In genomic region chr5:142960309-142960696, GRCh38 we compare ENCODE assay signal across 14 cellular contexts.
A peak's percentile ranks its signal among the peaks of the same experiment; 100 is the strongest.
DNase-seq lines count a peak whose midpoint lies in the region; TF ChIP-seq lines count a peak whose summit lies in the region.
"Had no signal": no experiment of that assay in that cellular context is flagged by ENCODE, and none has a peak within 500 bp of the region (broad histone marks: within the 10 kb centered on the region; RNA-seq: fewer than 3 reads in every experiment).

No MANE protein-coding gene starts in this region.

- H3K9me3 ChIP-seq in HAP-1: no peaks in the 10 kb centered on the region
- H3K9me3 ChIP-seq: vagina had no signal

- POLR2A ChIA-PET in GM10248 (lab: Yijun Ruan, JAX): no interaction called here

- H3K4me3 ChIP-seq in HAP-1: no peak overlapping the region
- H3K4me3 ChIP-seq: vagina had no signal

- H3K27me3 ChIP-seq in HAP-1 (ENCODE audit: low read depth): no peaks in the 10 kb centered on the region
- H3K27me3 ChIP-seq: vagina had no signal

- CTCF ChIA-PET in GM10248 (lab: Yijun Ruan, JAX): interaction anchor here (0.9 to 2.1 kb wide), 6 partner anchors 14 to 43 kb away, joined by 3 to 6 read pairs (median 4); no protein-coding TSS in a partner anchor

- intact Hi-C loops in head of caudate nucleus (cut with DNase I): no loop called here

- peak; percentile 94 for DNase-seq in A172 (ENCODE audit: low spot score)
- peak; percentile 83 for DNase-seq in HCEC 1CT
- DNase-seq in SW 1271 (lab: John Stamatoyannopoulos, UW): peak; percentile 30 to 83
- DNase-seq in glomerular visceral epithelial cell (ENCODE audit: extremely low spot score): peak; percentile 66
- DNase-seq in head of caudate nucleus: no peak
- no peak for DNase-seq in NCI-H526 (lab: John Stamatoyannopoulos, UW)
- DNase-seq in GM10248 (ENCODE audit: extremely low spot score): no peak
- no peak for DNase-seq in HAP-1 (ENCODE audit: low spot score in 2 of 2)
- DNase-seq: AML-193, NCI-H1092, NCI-H748 treated with DMSO at 0.1 percent for 48 hours, right cardiac atrium, T-helper 17 cell had no signal

- H3K36me3 ChIP-seq in HAP-1 (replicated peaks): no peaks in the 10 kb centered on the region
- H3K36me3 ChIP-seq: vagina had no signal

- in situ Hi-C loops in HAP-1 (cut with MboI; ENCODE audit: low sequenced_read_pairs): no loop called here

- no peaks in the 10 kb centered on the region for H3K4me1 ChIP-seq in HAP-1

- TF ChIP-seq CTCF in GM10248 (IDR thresholded peaks at IDR 0.05; ENCODE audit: control extremely low read depth, extremely low read depth, low read depth, missing control alignments): no peak

Comparison
In these comparisons a context has a peak if more than half of its experiments do, and no peak if none do; other contexts are left out.
1. DNase-seq: peak in A172 (single experiment), HCEC 1CT (single experiment), SW 1271 (2 of 2) and glomerular visceral epithelial cell (single experiment); none in head of caudate nucleus (0 of 42), NCI-H526 (0 of 2), GM10248 (single experiment) and HAP-1 (0 of 2).